Comparison of ENCODE assay signal across 1 cellular context in the genomic region with DNA sequence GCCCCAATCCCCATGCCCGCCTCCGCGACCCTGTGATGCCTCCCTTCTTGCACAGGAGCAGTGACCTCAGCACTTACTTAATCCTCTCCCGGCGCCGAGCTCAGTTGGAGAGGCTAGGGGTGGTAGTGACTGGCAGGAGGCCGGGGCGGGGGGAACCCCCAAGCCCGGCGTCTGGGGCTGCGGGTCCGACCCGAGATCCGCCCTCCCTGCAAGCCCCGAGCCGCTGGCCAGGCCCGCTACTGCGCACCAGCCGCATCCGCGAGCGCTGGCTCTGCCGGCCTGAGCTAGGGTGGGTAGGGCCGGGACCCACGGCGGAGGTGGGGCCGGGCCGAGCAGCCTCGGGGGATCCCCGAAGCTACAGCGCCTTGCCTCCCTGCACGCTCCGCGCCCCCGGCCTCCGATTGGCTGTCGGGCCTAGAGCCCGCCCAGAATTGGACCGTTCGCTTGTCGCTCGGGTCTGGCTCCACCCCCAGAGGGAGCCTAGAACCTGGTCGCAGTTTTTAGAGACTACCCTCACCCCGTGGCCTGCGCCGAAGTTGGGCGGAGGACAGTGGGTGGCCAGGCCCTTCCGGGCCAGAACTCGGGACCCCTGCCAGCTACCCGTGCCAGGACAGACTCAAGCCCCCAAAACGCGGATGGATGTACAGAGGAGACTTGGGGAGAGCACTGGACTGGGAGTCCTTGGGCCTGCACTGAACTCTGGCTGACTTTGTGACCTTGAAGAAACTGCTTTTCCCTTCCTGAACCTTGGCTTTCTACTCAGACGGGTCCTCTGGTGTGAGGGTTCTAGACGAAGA.
TF ChIP-seq lines count a peak whose summit lies in the region.

A gene (minus strand): TSS at position 362 of the 797 bp plus-strand sequence. CDS start 2,048 bp downstream, outside the sequence.

TF ChIP-seq in H1, 55 proteins besides CTCF, POLR2A, EP300 and RAD21:
- no peak for TF ChIP-seq SIX5 (IDR thresholded peaks at IDR 0.05; ENCODE audit: low read depth, low read length)
- TF ChIP-seq CHD1 (IDR thresholded peaks at IDR 0.05; ENCODE audit: low read depth, low read length): no peak
- TF ChIP-seq TBP (IDR thresholded peaks at IDR 0.05; ENCODE audit: low read depth, low read length): no peak
- TF ChIP-seq CREB1 (IDR thresholded peaks at IDR 0.05): no peak
- TF ChIP-seq JUND (IDR thresholded peaks at IDR 0.05; ENCODE audit: low read length): no peak
- TF ChIP-seq BRCA1 (IDR thresholded peaks at IDR 0.05; ENCODE audit: low read depth, low read length): no peak
- TF ChIP-seq RNF2 (IDR thresholded peaks at IDR 0.05; ENCODE audit: borderline replicate concordance, low read depth, low read length, missing control alignments, poor library complexity, severe bottlenecking): no peak
- TF ChIP-seq SP2 (IDR thresholded peaks at IDR 0.05; ENCODE audit: low read length): peak; percentile 66
- TF ChIP-seq SP4 (IDR thresholded peaks at IDR 0.05; ENCODE audit: low read length): no peak
- no peak; the same call in 1 of the 2 replicates for TF ChIP-seq TAF1 (IDR thresholded peaks at IDR 0.05; ENCODE audit: low read depth, low read length)
- TF ChIP-seq SRF (IDR thresholded peaks at IDR 0.05; ENCODE audit: low read depth, low read length): no peak
- TF ChIP-seq MAFK (IDR thresholded peaks at IDR 0.05; ENCODE audit: low read depth, low read length): no peak
- no peak; the same call in 1 of the 2 replicates for TF ChIP-seq PHF8 (conservative IDR thresholded peaks at IDR 0.05; ENCODE audit: low read depth, low read length)
- no peak for TF ChIP-seq HDAC6 (IDR thresholded peaks at IDR 0.05; ENCODE audit: low read depth, low read length)
- TF ChIP-seq BCL11A (IDR thresholded peaks at IDR 0.05; ENCODE audit: low read depth in 2 of 2, low read length in 2 of 2): no peak
- TF ChIP-seq HDAC2 (IDR thresholded peaks at IDR 0.05; ENCODE audit: borderline replicate concordance in 1 of 2, low read depth in 2 of 2, low read length in 2 of 2): peak in 1 of 2 experiments; percentile 92; a peak in 1 of 4 replicates
- TF ChIP-seq SP1 (IDR thresholded peaks at IDR 0.05; ENCODE audit: low read depth, low read length): peak; percentile 96
- no peak for TF ChIP-seq YY1 (IDR thresholded peaks at IDR 0.05; ENCODE audit: low read depth, low read length)
- TF ChIP-seq SIRT6 (IDR thresholded peaks at IDR 0.05; ENCODE audit: low read length): no peak
- TF ChIP-seq RFX5 (IDR thresholded peaks at IDR 0.05; ENCODE audit: borderline replicate concordance, low read depth, low read length): no peak
- no peak for TF ChIP-seq CTBP2 (IDR thresholded peaks at IDR 0.05; ENCODE audit: borderline replicate concordance, insufficient read depth, insufficient read length, low read length)
- TF ChIP-seq POU5F1 (IDR thresholded peaks at IDR 0.05; ENCODE audit: low read depth, low read length): no peak
- TF ChIP-seq KDM4A (IDR thresholded peaks at IDR 0.05; ENCODE audit: low read depth, low read length, severe bottlenecking): peak; percentile 90
- no peak for TF ChIP-seq SIN3A (conservative IDR thresholded peaks at IDR 0.05 in 1 of 2, IDR thresholded peaks at IDR 0.05 in 1 of 2; ENCODE audit: low read depth in 1 of 2, low read length in 2 of 2)
- TF ChIP-seq GABPA (IDR thresholded peaks at IDR 0.05; ENCODE audit: borderline replicate concordance, insufficient read depth, low read length): no peak
- no peak for TF ChIP-seq NANOG (IDR thresholded peaks at IDR 0.05; ENCODE audit: insufficient read depth, low read depth, low read length, poor library complexity, severe bottlenecking)
- TF ChIP-seq CHD2 (IDR thresholded peaks at IDR 0.05; ENCODE audit: low read length): peak; percentile 87
- no peak for TF ChIP-seq RXRA (IDR thresholded peaks at IDR 0.05; ENCODE audit: insufficient read depth, low read depth, low read length)
- TF ChIP-seq KDM1A (IDR thresholded peaks at IDR 0.05; ENCODE audit: borderline replicate concordance, low read length): peak; percentile 97
